15 cellular contexts compared by ENCODE assay signal in genomic region chr16:65521685-65522338, GRCh38.
DNase-seq lines count a peak whose midpoint lies in the region; ATAC-seq and TF ChIP-seq lines count a peak whose summit lies in the region.
"Had no signal": no experiment of that assay in that cellular context is flagged by ENCODE, and none has a peak within 500 bp of the region (broad histone marks: within the 10 kb centered on the region; RNA-seq: fewer than 3 reads in every experiment).

No MANE protein-coding gene starts in this region.

- no peak overlapping the region for H3K9ac ChIP-seq in IMR-90 (ENCODE audit: low read depth, low read length)

- in situ Hi-C loops in IMR-90 (cut with MboI; ENCODE audit: low sequenced_read_pairs): no loop called here

- intact Hi-C loops in IMR-90 (cut with micrococcal nuclease): loop anchor here (10.0 kb wide), 1 partner anchor 753 kb away; no protein-coding TSS in a partner anchor

- H3K4me3 Mint-ChIP-seq in brain (peak overlapping the region in 1 of 5 experiments; percentile 24), endothelial cell (ENCODE audit: unreplicated experiment) (no peak overlapping the region)
- H3K4me3 Mint-ChIP-seq: natural killer cell treated with Interleukin-12 subunit alpha and Interleukin-12 subunit beta and Interleukin-15 and Interleukin-18, amount 100 ng/mL, for 72 hours had no signal

- no peak overlapping the region; the same call in 1 of the 2 replicates for H3K18ac ChIP-seq in IMR-90 (ENCODE audit: low read depth, low read length)

- H3K9me3 Mint-ChIP-seq in brain: peaks cover 0 to 3% (median 2%) of the 10 kb centered on the region in 5 experiments
- no peaks in the 10 kb centered on the region for H3K9me3 Mint-ChIP-seq in endothelial cell (ENCODE audit: unreplicated experiment)

- peaks cover 42% of the 10 kb centered on the region for H3K27me3 ChIP-seq in IMR-90 (ENCODE audit: control insufficient read depth, insufficient read depth, low read length)

- TF ChIP-seq RAD21 in IMR-90 (IDR thresholded peaks at IDR 0.05; ENCODE audit: low read length): no peak

- no peak overlapping the region for H4K91ac ChIP-seq in IMR-90 (ENCODE audit: insufficient read depth, low read depth, low read length)

- H3K23ac ChIP-seq in IMR-90 (ENCODE audit: low read depth, low read length): no peak overlapping the region

- no peak overlapping the region for H3K4ac ChIP-seq in IMR-90 (ENCODE audit: low read depth, low read length)

- no peaks in the 10 kb centered on the region for H3K79me1 ChIP-seq in IMR-90 (ENCODE audit: low read depth in 1 of 2, low read length in 2 of 2)

- CTCF ChIA-PET in IMR-90 (lab: Yijun Ruan, JAX): no interaction called here

- TF ChIP-seq POLR2A in IMR-90 (IDR thresholded peaks at IDR 0.05; ENCODE audit: low read depth, low read length): no peak

- H4K8ac ChIP-seq in IMR-90 (ENCODE audit: low read depth in 2 of 2, low read length in 2 of 2): no peak overlapping the region

- no peak for ATAC-seq in IMR-90 (ENCODE audit: low read depth)
- ATAC-seq: activated CD4-positive, CD25-positive, alpha-beta regulatory T cell treated with anti-CD3 and anti-CD28 coated beads, Interleukin-2, amount 50 U/mL, for 24 hours; natural killer cell treated with Interleukin-12 subunit alpha and Interleukin-12 subunit beta and Interleukin-15 and Interleukin-18, amount 100 ng/mL, for 72 hours had no signal

- H2AK9ac ChIP-seq in IMR-90 (replicated peaks; ENCODE audit: low read depth, low read length, poor library complexity): no peak overlapping the region

- no peak for TF ChIP-seq CTCF in IMR-90 (conservative IDR thresholded peaks at IDR 0.05; ENCODE audit: low read depth, low read length)
- TF ChIP-seq CTCF in brain (conservative IDR thresholded peaks at IDR 0.05): no peak
- TF ChIP-seq CTCF in endothelial cell (IDR thresholded peaks at IDR 0.05; ENCODE audit: unreplicated experiment): no peak

- no peak for DNase-seq in IMR-90
- DNase-seq in iPS-NIHi11 (ENCODE audit: low spot score): peak; percentile 25
- DNase-seq in smooth muscle cell of the brain vasculature (ENCODE audit: low read depth, low spot score): peak; percentile 62
- DNase-seq in pons (ENCODE audit: low spot score): no peak
- no peak for DNase-seq in dermis blood vessel endothelial cell
- DNase-seq in endothelial cell (ENCODE audit: low spot score): no peak
- DNase-seq: Caco-2; HCEC 1CT; NCI-H146; NCI-H345; SHP77; stimulated activated CD4-positive, alpha-beta T cell treated with anti-CD3 and anti-CD28 coated beads, Interleukin-1b, Interleukin-23, amount 100 ng/mL, for 48 hours had no signal

- H4K20me1 ChIP-seq in IMR-90 (ENCODE audit: insufficient read depth, low read length): no peaks in the 10 kb centered on the region

- dilution Hi-C loops in IMR-90 (cut with HindIII; ENCODE audit: low sequenced_read_pairs, unreplicated experiment): no loop called here

- peaks cover 23% of the 10 kb centered on the region for H3K4me1 Mint-ChIP-seq in brain
- H3K4me1 Mint-ChIP-seq in endothelial cell (ENCODE audit: unreplicated experiment): peaks cover 24% of the 10 kb centered on the region

- H3K27ac ChIP-seq in IMR-90 (ENCODE audit: insufficient read depth, low read length): no peak overlapping the region

- H3K4me2 ChIP-seq in IMR-90 (ENCODE audit: low read depth, low read length): no peak overlapping the region

- peak overlapping the region; percentile 45 for H2AFZ ChIP-seq in IMR-90 (replicated peaks; ENCODE audit: low read length, poor library complexity)

- H3K36me3 Mint-ChIP-seq in brain (no peaks in the 10 kb centered on the region), endothelial cell (ENCODE audit: low read depth, unreplicated experiment) (no peaks in the 10 kb centered on the region)
- H3K36me3 Mint-ChIP-seq: natural killer cell treated with Interleukin-12 subunit alpha and Interleukin-12 subunit beta and Interleukin-15 and Interleukin-18, amount 100 ng/mL, for 72 hours had no signal

- no peak overlapping the region for H2BK20ac ChIP-seq in IMR-90 (ENCODE audit: low read depth, low read length)

- no peak overlapping the region for H2AK5ac ChIP-seq in IMR-90 (ENCODE audit: low read depth, low read length)

- POLR2A ChIA-PET in IMR-90 (lab: Charles Lee; ENCODE audit: unreplicated experiment): no interaction called here

- no TSS peak for BruUV-seq in IMR-90 (replicated peaks; lab: Mats Ljungman, UMichigan)

- peaks cover 8% of the 10 kb centered on the region for H3K27me3 Mint-ChIP-seq in brain
- H3K27me3 Mint-ChIP-seq in endothelial cell (ENCODE audit: unreplicated experiment): peaks cover 3% of the 10 kb centered on the region

- no peak overlapping the region for H3K4me3 ChIP-seq in IMR-90 (ENCODE audit: insufficient read depth, low read depth, low read length)

- peaks cover under 1% of the 10 kb centered on the region; the same call in 1 of the 2 replicates for H3K9me3 ChIP-seq in IMR-90 (ENCODE audit: control insufficient read depth, insufficient read depth, low read length)
- H3K9me3 ChIP-seq: Caco-2 had no signal

- no peaks in the 10 kb centered on the region for H3K36me3 ChIP-seq in IMR-90 (ENCODE audit: control insufficient read depth, insufficient read depth, low read length)

- WGBS in IMR-90 (ENCODE audit: extremely low coverage in 2 of 2, insufficient read length in 1 of 2), 2 experiments: 73% methylated on average over 3 of the region's 10 CpGs; no CpG with 5 or more reads in 1 of the 2 experiments

- no peak overlapping the region for H3K56ac ChIP-seq in IMR-90 (ENCODE audit: extremely low read depth, insufficient read depth, low read length)

- H3K27ac Mint-ChIP-seq in brain (peak overlapping the region in 3 of 5 experiments; percentile 1 to 62 (median 55)), endothelial cell (ENCODE audit: unreplicated experiment) (no peak overlapping the region)
- H3K27ac Mint-ChIP-seq: natural killer cell treated with Interleukin-12 subunit alpha and Interleukin-12 subunit beta and Interleukin-15 and Interleukin-18, amount 100 ng/mL, for 72 hours had no signal

- H4K5ac ChIP-seq in IMR-90 (ENCODE audit: low read depth, low read length): no peak overlapping the region

- H3K14ac ChIP-seq in IMR-90 (replicated peaks; ENCODE audit: low read depth, low read length): no peak overlapping the region

- no peak overlapping the region for H2BK5ac ChIP-seq in IMR-90 (ENCODE audit: low read depth, low read length, poor library complexity, severe bottlenecking)

- H2BK120ac ChIP-seq in IMR-90 (ENCODE audit: low read depth, low read length): no peak overlapping the region

- peaks cover 4% of the 10 kb centered on the region for H3K4me1 ChIP-seq in IMR-90 (ENCODE audit: control insufficient read depth, insufficient read depth, low read length)
- H3K4me1 ChIP-seq: Caco-2 had no signal

- H2BK15ac ChIP-seq in IMR-90 (ENCODE audit: low read depth, low read length): no peak overlapping the region

- H3K9me1 ChIP-seq in IMR-90 (ENCODE audit: insufficient read depth, low read length): peaks cover 4% of the 10 kb centered on the region; the same call in 1 of the 2 replicates

TF ChIP-seq in IMR-90, 13 proteins besides CTCF, POLR2A, EP300 and RAD21:
- TF ChIP-seq MAZ (IDR thresholded peaks at IDR 0.05; ENCODE audit: borderline replicate concordance, low read depth, low read length) (no peak), CHD1 (IDR thresholded peaks at IDR 0.05; ENCODE audit: low read depth, low read length) (no peak), CEBPB (IDR thresholded peaks at IDR 0.05; ENCODE audit: low read depth, low read length) (no peak), SMC3 (IDR thresholded peaks at IDR 0.05; ENCODE audit: low read depth, low read length) (no peak), USF2 (IDR thresholded peaks at IDR 0.05; ENCODE audit: low read depth, low read length) (no peak), FOS (IDR thresholded peaks at IDR 0.05; ENCODE audit: low read depth, low read length) (no peak), RCOR1 (IDR thresholded peaks at IDR 0.05; ENCODE audit: insufficient replicate concordance, low read length) (no peak), NFE2L2 (IDR thresholded peaks at IDR 0.05; ENCODE audit: low read depth, low read length) (no peak)

Comparison
In these comparisons a context has a peak if more than half of its experiments do, and no peak if none do; other contexts are left out.
1. DNase-seq: peak in iPS-NIHi11 (single experiment) and smooth muscle cell of the brain vasculature (single experiment); none in IMR-90 (single experiment), pons (single experiment), dermis blood vessel endothelial cell (single experiment) and endothelial cell (single experiment).